ENCODE assay signal across 8 cellular contexts in genomic region chr17:37489197-37490001, GRCh38. TPM values are rescaled to one million over a fixed set of nuclear protein-coding genes. Genes with fewer than 3 reads are reported as not detected.
DNase-seq lines count a peak whose midpoint lies in the region; ATAC-seq and TF ChIP-seq lines count a peak whose summit lies in the region.

Gene DUSP14, plus strand, starts transcription at chr17:37489891. Its CDS starts 22,382 bp downstream, at chr17:37512273.

- peak within 1 kb of the TSS; percentile 1 for H2BK5ac ChIP-seq in mesenchymal stem cell (ENCODE audit: low read depth, low read length, poor library complexity, severe bottlenecking)

- peaks cover 1% of the 10 kb centered on the region for H3K79me1 ChIP-seq in mesenchymal stem cell (replicated peaks; ENCODE audit: low read length, poor library complexity, severe bottlenecking)

- H2BK15ac ChIP-seq in mesenchymal stem cell (ENCODE audit: low read depth, poor library complexity, severe bottlenecking) = peak within 1 kb of the TSS; percentile 94

- H3K4me2 ChIP-seq in BLaER1 = peak within 1 kb of the TSS; percentile 97
- peak within 1 kb of the TSS; percentile 76 for H3K4me2 ChIP-seq in mesenchymal stem cell (ENCODE audit: low read length, poor library complexity, severe bottlenecking)

- H3K4me1 ChIP-seq in BLaER1 (peaks cover 59% of the 10 kb centered on the region), mesenchymal stem cell (ENCODE audit: control insufficient read depth, insufficient read depth, low read depth, low read length) (peaks cover 16% of the 10 kb centered on the region)

- peak within 1 kb of the TSS; percentile 76 to 90 for H3K23ac ChIP-seq in mesenchymal stem cell (ENCODE audit: low read length in 2 of 2)

- H3K27me3 Mint-ChIP-seq in effector memory CD8-positive, alpha-beta T cell = no peaks in the 10 kb centered on the region

- H3K18ac ChIP-seq in mesenchymal stem cell (ENCODE audit: low read depth in 1 of 2, low read length in 2 of 2) = peak within 1 kb of the TSS; percentile 55 to 82

- H3K4me3 ChIP-seq in BLaER1 (peak within 1 kb of the TSS; percentile 79), mesenchymal stem cell (ENCODE audit: insufficient read depth in 1 of 2, low read depth in 1 of 2, low read length in 2 of 2) (peak within 1 kb of the TSS; percentile 77 to 88)

- H2BK120ac ChIP-seq in mesenchymal stem cell (ENCODE audit: low read depth, low read length) = peak within 1 kb of the TSS; percentile 98

- peak within 1 kb of the TSS; percentile 88 to 96 for H3K4ac ChIP-seq in mesenchymal stem cell (ENCODE audit: low read depth in 1 of 2, low read length in 2 of 2)

- peak within 1 kb of the TSS; percentile 88 for H4K8ac ChIP-seq in mesenchymal stem cell (ENCODE audit: low read length)

- H2AK5ac ChIP-seq in mesenchymal stem cell (ENCODE audit: low read length, severe bottlenecking) = no peak within 1 kb of the TSS

- H3K27ac Mint-ChIP-seq in effector memory CD8-positive, alpha-beta T cell = peak within 1 kb of the TSS; percentile 84 to 92

- H4K91ac ChIP-seq in mesenchymal stem cell (ENCODE audit: low read length) = peak within 1 kb of the TSS; percentile 83

- no peaks in the 10 kb centered on the region for H3K36me3 ChIP-seq in BLaER1
- no peaks in the 10 kb centered on the region for H3K36me3 ChIP-seq in mesenchymal stem cell (ENCODE audit: control insufficient read depth in 1 of 2, insufficient read depth in 2 of 2, low read depth in 1 of 2, low read length in 2 of 2)

- H2BK12ac ChIP-seq in mesenchymal stem cell (ENCODE audit: low read length in 2 of 2) = peak within 1 kb of the TSS; percentile 49 to 79

- peak; percentile 92 for DNase-seq in NCI-H82 (lab: John Stamatoyannopoulos, UW)
- peak; percentile 66 to 68 for DNase-seq in activated CD8-positive, alpha-beta memory T cell treated with anti-CD3 and anti-CD28 coated beads for 4 hours (ENCODE audit: low read depth in 2 of 2)
- peak; percentile 71 to 79 (median 73) for DNase-seq in effector memory CD8-positive, alpha-beta T cell
- DNase-seq in mesenchymal stem cell = peak; percentile 78
- peak; percentile 53 for DNase-seq in stimulated activated CD8-positive, alpha-beta memory T cell treated with anti-CD3 and anti-CD28 coated beads, Interleukin-12 subunit alpha, Interleukin-12 subunit beta, amount 100 ng/mL, for 24 hours (ENCODE audit: extremely low read depth)

- peak within 1 kb of the TSS in 1 of 2 experiments; percentile 91 for H3K14ac ChIP-seq in mesenchymal stem cell (ENCODE audit: low read length in 2 of 2)

- peak within 1 kb of the TSS; percentile 89 to 96 for H3K4me3 Mint-ChIP-seq in effector memory CD8-positive, alpha-beta T cell

- H3K27ac ChIP-seq in BLaER1 (peak within 1 kb of the TSS; percentile 74), mesenchymal stem cell (ENCODE audit: low read length, poor library complexity, severe bottlenecking) (peak within 1 kb of the TSS; percentile 88)

- H3K9ac ChIP-seq in BLaER1 (peak within 1 kb of the TSS; percentile 82), mesenchymal stem cell (ENCODE audit: low read length) (peak within 1 kb of the TSS; percentile 96)

- under 1% methylated on average over 29 of the region's 100 CpGs for WGBS in mesenchymal stem cell

- no peaks in the 10 kb centered on the region for H3K9me3 Mint-ChIP-seq in effector memory CD8-positive, alpha-beta T cell

- H2AFZ ChIP-seq in mesenchymal stem cell (ENCODE audit: low read depth, low read length) = no peak within 1 kb of the TSS

- H3K4me1 Mint-ChIP-seq in effector memory CD8-positive, alpha-beta T cell (ENCODE audit: low read depth in 2 of 2) = peaks cover 20 to 27% of the 10 kb centered on the region in 2 donors

- TF ChIP-seq POLR2A in GM19193 (IDR thresholded peaks at IDR 0.05; ENCODE audit: extremely low read depth, insufficient read depth, insufficient read length) = peak; percentile 77

- H4K20me1 ChIP-seq in BLaER1 = peaks cover 43% of the 10 kb centered on the region

- ATAC-seq in HG03442 (IDR thresholded peaks at IDR 0.05; ENCODE audit: unreplicated experiment) = peak; percentile 58
- ATAC-seq in effector memory CD8-positive, alpha-beta T cell (replicated peaks) = peak; percentile 80

- peaks cover 8% of the 10 kb centered on the region for H3K36me3 Mint-ChIP-seq in effector memory CD8-positive, alpha-beta T cell (ENCODE audit: insufficient read depth)

- H3K27me3 ChIP-seq in BLaER1 (peaks cover 8% of the 10 kb centered on the region; the same call in 1 of the 2 replicates), mesenchymal stem cell (ENCODE audit: control insufficient read depth in 1 of 2, insufficient read depth in 1 of 2, low read length in 2 of 2) (no peaks in the 10 kb centered on the region)

- H3K9me3 ChIP-seq in BLaER1 (no peaks in the 10 kb centered on the region), mesenchymal stem cell (ENCODE audit: control insufficient read depth, low read length) (no peaks in the 10 kb centered on the region)

RNA-seq across cellular contexts. Expression of gene DUSP14, which starts in this region (rescaled TPM):
- polyA plus RNA-seq in mesenchymal stem cell (2013, experiment 1 of 2) = 56.5 TPM
- polyA plus RNA-seq in mesenchymal stem cell (2013, experiment 2 of 2) = 61.3 TPM

Comparison
In these comparisons a context has a peak if more than half of its experiments do, and no peak if none do; other contexts are left out.
1. Peak in every context shown above with its lines: DNase-seq, ATAC-seq, H3K4me3 ChIP-seq and H3K27ac ChIP-seq.